ENCODE assay signal across 7 cellular contexts in the genomic region with DNA sequence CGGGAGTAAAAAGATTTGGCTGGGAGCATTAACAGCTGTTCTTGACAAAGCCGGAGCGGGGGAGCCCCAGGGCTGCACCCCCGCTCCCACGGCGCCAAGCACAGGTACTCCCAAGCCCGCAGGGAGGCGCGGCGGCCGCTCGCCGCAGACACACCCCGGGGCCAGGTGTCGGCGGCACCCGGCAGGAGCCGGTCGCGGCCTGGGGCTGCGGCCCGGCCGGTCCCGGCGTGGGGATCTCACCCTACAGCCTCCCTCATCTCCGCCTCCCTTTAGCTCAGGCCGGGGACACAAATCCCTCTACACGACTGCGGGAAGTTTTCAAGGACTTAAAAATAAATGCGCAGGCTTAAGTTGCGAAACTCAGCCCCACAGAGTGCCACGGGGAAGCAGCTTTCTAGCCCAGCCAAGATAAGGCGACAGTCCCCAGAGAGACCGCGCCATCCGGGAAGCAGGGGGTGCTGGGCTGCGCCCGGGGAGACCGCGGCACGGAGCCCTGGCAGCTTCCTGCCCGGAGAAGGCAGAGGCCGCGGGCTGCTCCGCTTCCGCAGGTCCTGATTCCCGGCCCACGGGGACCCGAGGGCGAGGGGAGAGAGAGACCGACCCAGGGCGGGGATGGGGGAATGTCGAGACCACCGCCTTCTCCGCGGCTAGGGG. TPM values are rescaled to one million over a fixed set of nuclear protein-coding genes. Genes with fewer than 3 reads are reported as not detected.
DNase-seq lines count a peak whose midpoint lies in the region; ATAC-seq and TF ChIP-seq lines count a peak whose summit lies in the region.

No MANE protein-coding gene starts in this region.

- no peaks in the 10 kb centered on the region for H3K27me3 ChIP-seq in SJCRH30

- peaks cover 3% of the 10 kb centered on the region; the same call in 1 of the 2 replicates for H3K36me3 ChIP-seq in SJCRH30

- no peaks in the 10 kb centered on the region for H3K9me3 ChIP-seq in SJCRH30 (replicated peaks)

- peak; percentile 62 to 64 for DNase-seq in SJCRH30
- DNase-seq in coronary artery (ENCODE audit: low spot score): peak; percentile 89
- DNase-seq in left lobe of liver (ENCODE audit: low spot score): peak; percentile 70
- DNase-seq in stimulated activated CD8-positive, alpha-beta memory T cell treated with anti-CD3 and anti-CD28 coated beads, Interleukin-7, amount 100 ng/mL, for 48 hours (ENCODE audit: extremely low read depth in 1 of 2, low read depth in 1 of 2): peak; percentile 8 to 14

- H3K27ac ChIP-seq in SJCRH30 (peak overlapping the region; percentile 71), coronary artery (peak overlapping the region; percentile 96 to 98)

- H3K4me1 ChIP-seq in SJCRH30: no peaks in the 10 kb centered on the region; the same call in 1 of the 2 replicates

- peak; percentile 7 for ATAC-seq in GM19468 (IDR thresholded peaks at IDR 0.05; ENCODE audit: extremely low read depth, unreplicated experiment)
- peak; percentile 40 for ATAC-seq in HG03521 (IDR thresholded peaks at IDR 0.05; ENCODE audit: unreplicated experiment)
- ATAC-seq in left lobe of liver: peak; percentile 72

- TF ChIP-seq CTCF in coronary artery (IDR thresholded peaks at IDR 0.05): no peak

- peak overlapping the region; percentile 98 for H3K4me3 ChIP-seq in GM08714 (ENCODE audit: low read length)
- peak overlapping the region; percentile 92 for H3K4me3 ChIP-seq in SJCRH30
- H3K4me3 ChIP-seq in coronary artery: peak overlapping the region; percentile 94

RNA-seq across cellular contexts. Expression of gene SH3RF1, which starts 0.5 kb away (rescaled TPM):
- 4.6 and 5.8 TPM in 2 replicates for total RNA-seq in SJCRH30 (2014; rRNA removed; shearing (Covaris generic))
- 7.2 TPM for total RNA-seq in left lobe of liver

Comparison
In these comparisons a context has a peak if more than half of its experiments do, and no peak if none do; other contexts are left out.
1. Peak in every context shown above with its lines: DNase-seq, ATAC-seq, H3K4me3 ChIP-seq and H3K27ac ChIP-seq.
2. ATAC-seq: peak in every context shown above with its lines; median percentile 72 in left lobe of liver; 40 in HG03521; 7 in GM19468.
3. DNase-seq: peak in every context shown above with its lines; median percentile 89 in coronary artery; 70 in left lobe of liver; 63 in SJCRH30; 11 in stimulated activated CD8-positive, alpha-beta memory T cell treated with anti-CD3 and anti-CD28 coated beads, Interleukin-7, amount 100 ng/mL, for 48 hours.